In genomic region chr14:45083979-45084722, GRCh38 we compare ENCODE assay signal across 8 cellular contexts. TPM values are rescaled to one million over a fixed set of nuclear protein-coding genes. Genes with fewer than 3 reads are reported as not detected.
A peak's percentile ranks its signal among the peaks of the same experiment; 100 is the strongest.
DNase-seq lines count a peak whose midpoint lies in the region; ATAC-seq and TF ChIP-seq lines count a peak whose summit lies in the region.

TSS of gene PRPF39 (plus strand) at chr14:45084116. CDS start at chr14:45095240, 11,124 bp downstream.

- ATAC-seq in HG02610 (IDR thresholded peaks at IDR 0.05; ENCODE audit: unreplicated experiment) = peak; percentile 96
- ATAC-seq in activated naive CD4-positive, alpha-beta T cell treated with anti-CD3 and anti-CD28 coated beads, Interleukin-2, amount 50 U/mL, for 72 hours = peak; percentile 94 to 95

- H3K27me3 ChIP-seq in suprapubic skin = no peaks in the 10 kb centered on the region

- TF ChIP-seq CTCF in GM10266 (IDR thresholded peaks at IDR 0.05; ENCODE audit: control insufficient read depth, insufficient read depth, low read depth, missing control alignments) = no peak
- TF ChIP-seq CTCF in suprapubic skin (IDR thresholded peaks at IDR 0.05) = no peak

- H3K4me1 ChIP-seq in suprapubic skin = peaks cover 46% of the 10 kb centered on the region

- TF ChIP-seq POLR2A in suprapubic skin (IDR thresholded peaks at IDR 0.05) = peak in 1 of 2 donors; percentile 83

- no peaks in the 10 kb centered on the region for H3K9me3 Mint-ChIP-seq in activated naive CD4-positive, alpha-beta T cell treated with anti-CD3 and anti-CD28 coated beads, Interleukin-2, amount 50 U/mL, for 72 hours

- peak within 1 kb of the TSS; percentile 69 for H3K4me3 ChIP-seq in suprapubic skin

- peak within 1 kb of the TSS; percentile 96 to 98 for H3K27ac Mint-ChIP-seq in activated naive CD4-positive, alpha-beta T cell treated with anti-CD3 and anti-CD28 coated beads, Interleukin-2, amount 50 U/mL, for 72 hours

- 2% methylated on average over 22 of the region's 48 CpGs for WGBS in suprapubic skin

- peak; percentile 97 for DNase-seq in GM10266 (ENCODE audit: extremely low spot score)
- DNase-seq in NCI-H1092 (lab: John Stamatoyannopoulos, UW) = peak; percentile 94
- DNase-seq in SKM-1 (lab: John Stamatoyannopoulos, UW; ENCODE audit: unreplicated experiment) = peak; percentile 5
- peak; percentile 95 to 98 for DNase-seq in activated naive CD4-positive, alpha-beta T cell treated with anti-CD3 and anti-CD28 coated beads, Interleukin-2, amount 50 U/mL, for 72 hours (ENCODE audit: low spot score in 2 of 2)
- DNase-seq in glomerular endothelial cell (ENCODE audit: extremely low read depth, low read depth, low spot score) = no peak
- peak; percentile 89 for DNase-seq in occipital lobe (lab: John Stamatoyannopoulos, UW)
- peak; percentile 96 for DNase-seq in suprapubic skin (ENCODE audit: low spot score in 2 of 2)

- no peaks in the 10 kb centered on the region for H3K36me3 ChIP-seq in suprapubic skin

- H3K27ac ChIP-seq in suprapubic skin = peak within 1 kb of the TSS; percentile 91

- TF ChIP-seq EP300 in suprapubic skin (IDR thresholded peaks at IDR 0.05) = no peak

- no peaks in the 10 kb centered on the region for H3K9me3 ChIP-seq in suprapubic skin

- peaks cover 16 to 27% of the 10 kb centered on the region in 2 donors for H3K36me3 Mint-ChIP-seq in activated naive CD4-positive, alpha-beta T cell treated with anti-CD3 and anti-CD28 coated beads, Interleukin-2, amount 50 U/mL, for 72 hours

RNA-seq across cellular contexts. Expression of gene PRPF39, which starts in this region (rescaled TPM):
- total RNA-seq in activated naive CD4-positive, alpha-beta T cell treated with anti-CD3 and anti-CD28 coated beads, Interleukin-2, amount 50 U/mL, for 72 hours = 10 to 100 TPM; 50.2 to 63.5 TPM
- total RNA-seq in glomerular endothelial cell = 9.0 and 29.6 TPM in 2 replicates
- 65.8 TPM for total RNA-seq in occipital lobe
- 10 to 100 TPM; 37.4 to 99.4 (median 40.6) TPM for total RNA-seq in suprapubic skin
